In genomic region chr11:2694495-2694894, GRCh38 we compare ENCODE assay signal across 32 cellular contexts. TPM values are rescaled to one million over a fixed set of nuclear protein-coding genes. Genes with fewer than 3 reads are reported as not detected.
A peak's percentile ranks its signal among the peaks of the same experiment; 100 is the strongest.
DNase-seq lines count a peak whose midpoint lies in the region; ATAC-seq and TF ChIP-seq lines count a peak whose summit lies in the region.
"Had no signal": no experiment of that assay in that cellular context is flagged by ENCODE, and none has a peak within 500 bp of the region (broad histone marks: within the 10 kb centered on the region; RNA-seq: fewer than 3 reads in every experiment).

No MANE protein-coding gene starts in this region.

- intact Hi-C loops in activated naive CD4-positive, alpha-beta T cell treated with anti-CD3 and anti-CD28 coated beads for 36 hours (cut with micrococcal nuclease): loop anchor here (10.0 kb wide), 1 partner anchor 250 kb away; the partner anchor contains the start of genes KCNQ1 and TRPM5
- intact Hi-C loops in esophagus muscularis mucosa (cut with DNase I): no loop called here

- H3K4me2 ChIP-seq in BLaER1: peak overlapping the region; percentile 84

- peaks cover 100% of the 10 kb centered on the region for H4K20me1 ChIP-seq in BLaER1

- H3K4me1 Mint-ChIP-seq in brain (peaks cover 90% of the 10 kb centered on the region), mesothelial cell of epicardium (peaks cover 81% of the 10 kb centered on the region)
- peaks cover 8% of the 10 kb centered on the region for H3K4me1 Mint-ChIP-seq in activated naive CD4-positive, alpha-beta T cell treated with anti-CD3 and anti-CD28 coated beads for 36 hours (ENCODE audit: low read depth)
- H3K4me1 Mint-ChIP-seq in natural killer cell treated with Interleukin-12 subunit alpha and Interleukin-12 subunit beta and Interleukin-15 and Interleukin-18, amount 100 ng/mL, for 72 hours (ENCODE audit: low read depth in 2 of 2): peaks cover 10 to 11% of the 10 kb centered on the region in 2 donors

- H3K4me3 ChIP-seq in BLaER1 (peak overlapping the region; percentile 11; the same call in 1 of the 2 replicates), HUES64 (ENCODE audit: low read length) (no peak overlapping the region), esophagus muscularis mucosa (no peak overlapping the region)
- H3K4me3 ChIP-seq: ascending aorta, Peyer's patch, right atrium auricular region, SJCRH30, testis, uterus had no signal

- H3K36me3 ChIP-seq in BLaER1: no peaks in the 10 kb centered on the region
- H3K36me3 ChIP-seq in HUES64 (ENCODE audit: insufficient read depth, low read length): no peaks in the 10 kb centered on the region
- no peaks in the 10 kb centered on the region for H3K36me3 ChIP-seq in esophagus muscularis mucosa
- H3K36me3 ChIP-seq: ascending aorta, Peyer's patch, right atrium auricular region, uterus had no signal

- no peak for TF ChIP-seq POLR2A in esophagus muscularis mucosa (IDR thresholded peaks at IDR 0.05; ENCODE audit: low read depth)

- H3K9me3 ChIP-seq in BLaER1: peaks cover 13% of the 10 kb centered on the region
- no peaks in the 10 kb centered on the region for H3K9me3 ChIP-seq in HUES64 (ENCODE audit: insufficient read depth, low read depth, low read length)
- H3K9me3 ChIP-seq in esophagus muscularis mucosa: no peaks in the 10 kb centered on the region
- H3K9me3 ChIP-seq: ascending aorta, Peyer's patch, right atrium auricular region, SJCRH30, testis, uterus had no signal

- CTCF ChIA-PET in activated naive CD4-positive, alpha-beta T cell treated with anti-CD3 and anti-CD28 coated beads for 36 hours (lab: Charles Lee): interaction anchor here (1.5 kb wide), 1 partner anchor 11 kb away, joined by 5 read pairs; no protein-coding TSS in a partner anchor

- H3K4me1 ChIP-seq in BLaER1 (peaks cover 93% of the 10 kb centered on the region), HUES64 (ENCODE audit: insufficient read depth, low read length) (peaks cover 76% of the 10 kb centered on the region), esophagus muscularis mucosa (peaks cover 30 to 78% (median 73%) of the 10 kb centered on the region in 4 donors)
- H3K4me1 ChIP-seq: ascending aorta, parathyroid adenoma, testis, uterus had no signal

- TF ChIP-seq EP300 in esophagus muscularis mucosa (IDR thresholded peaks at IDR 0.05): no peak

- peaks cover 41% of the 10 kb centered on the region for H3K36me3 Mint-ChIP-seq in brain
- peaks cover 4% of the 10 kb centered on the region for H3K36me3 Mint-ChIP-seq in mesothelial cell of epicardium
- no peaks in the 10 kb centered on the region for H3K36me3 Mint-ChIP-seq in activated naive CD4-positive, alpha-beta T cell treated with anti-CD3 and anti-CD28 coated beads for 36 hours (ENCODE audit: low read depth)
- H3K36me3 Mint-ChIP-seq in natural killer cell treated with Interleukin-12 subunit alpha and Interleukin-12 subunit beta and Interleukin-15 and Interleukin-18, amount 100 ng/mL, for 72 hours: no peaks in the 10 kb centered on the region

- WGBS in HUES64: 86% methylated on average over 7 of the region's 7 CpGs
- 75% methylated on average over 7 of the region's 7 CpGs for WGBS in esophagus muscularis mucosa

- TF ChIP-seq CTCF in brain (conservative IDR thresholded peaks at IDR 0.05) (no peak), mesothelial cell of epicardium (IDR thresholded peaks at IDR 0.05; ENCODE audit: unreplicated experiment) (no peak), esophagus muscularis mucosa (IDR thresholded peaks at IDR 0.05) (no peak)

- H3K9me3 Mint-ChIP-seq in brain: peaks cover 0 to 14% (median 10%) of the 10 kb centered on the region in 5 experiments
- H3K9me3 Mint-ChIP-seq in mesothelial cell of epicardium: no peaks in the 10 kb centered on the region
- no peaks in the 10 kb centered on the region for H3K9me3 Mint-ChIP-seq in activated naive CD4-positive, alpha-beta T cell treated with anti-CD3 and anti-CD28 coated beads for 36 hours
- no peaks in the 10 kb centered on the region for H3K9me3 Mint-ChIP-seq in natural killer cell treated with Interleukin-12 subunit alpha and Interleukin-12 subunit beta and Interleukin-15 and Interleukin-18, amount 100 ng/mL, for 72 hours
- H3K9me3 Mint-ChIP-seq: activated naive CD8-positive, alpha-beta T cell treated with anti-CD3 and anti-CD28 coated beads for 36 hours; activated T-helper 17 cell treated with anti-CD3 and anti-CD28 coated beads, Interleukin-2, amount 50 U/mL, for 72 hours; dendritic cell treated with granulocyte-macrophage colony-stimulating factor and Interleukin-4, amounts not matched to agents 40 ng/mL and 50 ng/mL, for 4 days had no signal

- ATAC-seq in natural killer cell treated with Interleukin-12 subunit alpha and Interleukin-12 subunit beta and Interleukin-15 and Interleukin-18, amount 100 ng/mL, for 72 hours: no peak
- ATAC-seq: activated T-helper 17 cell treated with anti-CD3 and anti-CD28 coated beads, Interleukin-2, amount 50 U/mL, for 72 hours; left colon; naive thymus-derived CD4-positive, alpha-beta T cell; T-helper 17 cell had no signal

- H3K27ac ChIP-seq in BLaER1 (peak overlapping the region; percentile 19; the same call in 1 of the 2 replicates), HUES64 (ENCODE audit: low read depth, low read length) (peak overlapping the region; percentile 97; the same call in 1 of the 2 replicates), esophagus muscularis mucosa (replicated peaks in 1 of 4) (no peak overlapping the region)
- H3K27ac ChIP-seq: ascending aorta, HL-60, parathyroid adenoma, Peyer's patch, right atrium auricular region, SJCRH30, testis, uterus, WERI-Rb-1 had no signal

- H3K9ac ChIP-seq in BLaER1 (no peak overlapping the region), HUES64 (ENCODE audit: low read depth, low read length) (no peak overlapping the region)
- H3K9ac ChIP-seq: parathyroid adenoma had no signal

- H3K27me3 Mint-ChIP-seq in brain: peaks cover 70% of the 10 kb centered on the region
- no peaks in the 10 kb centered on the region for H3K27me3 Mint-ChIP-seq in mesothelial cell of epicardium (ENCODE audit: low read depth)
- no peaks in the 10 kb centered on the region for H3K27me3 Mint-ChIP-seq in activated naive CD4-positive, alpha-beta T cell treated with anti-CD3 and anti-CD28 coated beads for 36 hours (ENCODE audit: low read depth)
- H3K27me3 Mint-ChIP-seq in natural killer cell treated with Interleukin-12 subunit alpha and Interleukin-12 subunit beta and Interleukin-15 and Interleukin-18, amount 100 ng/mL, for 72 hours: no peaks in the 10 kb centered on the region
- H3K27me3 Mint-ChIP-seq: activated T-helper 17 cell treated with anti-CD3 and anti-CD28 coated beads, Interleukin-2, amount 50 U/mL, for 72 hours had no signal

- H3K27me3 ChIP-seq in BLaER1 (no peaks in the 10 kb centered on the region), HUES64 (ENCODE audit: insufficient read depth, low read length) (peaks cover 36% of the 10 kb centered on the region; the same call in 1 of the 2 replicates), esophagus muscularis mucosa (no peaks in the 10 kb centered on the region)
- H3K27me3 ChIP-seq: ascending aorta, Peyer's patch, right atrium auricular region, SJCRH30, testis, uterus had no signal

- H3K4me3 Mint-ChIP-seq in brain: peak overlapping the region; percentile 4 to 87 (median 46)
- H3K4me3 Mint-ChIP-seq in mesothelial cell of epicardium: peak overlapping the region; percentile 15
- H3K4me3 Mint-ChIP-seq in activated naive CD4-positive, alpha-beta T cell treated with anti-CD3 and anti-CD28 coated beads for 36 hours: no peak overlapping the region
- H3K4me3 Mint-ChIP-seq in natural killer cell treated with Interleukin-12 subunit alpha and Interleukin-12 subunit beta and Interleukin-15 and Interleukin-18, amount 100 ng/mL, for 72 hours: no peak overlapping the region
- H3K4me3 Mint-ChIP-seq: activated naive CD8-positive, alpha-beta T cell treated with anti-CD3 and anti-CD28 coated beads for 36 hours; activated T-helper 17 cell treated with anti-CD3 and anti-CD28 coated beads, Interleukin-2, amount 50 U/mL, for 72 hours; dendritic cell treated with granulocyte-macrophage colony-stimulating factor and Interleukin-4, amounts not matched to agents 40 ng/mL and 50 ng/mL, for 4 days; naive thymus-derived CD4-positive, alpha-beta T cell; T-helper 17 cell had no signal

- peak overlapping the region in 2 of 5 experiments; percentile 7 to 26 for H3K27ac Mint-ChIP-seq in brain
- H3K27ac Mint-ChIP-seq in mesothelial cell of epicardium: no peak overlapping the region
- H3K27ac Mint-ChIP-seq in activated naive CD4-positive, alpha-beta T cell treated with anti-CD3 and anti-CD28 coated beads for 36 hours: no peak overlapping the region
- H3K27ac Mint-ChIP-seq in natural killer cell treated with Interleukin-12 subunit alpha and Interleukin-12 subunit beta and Interleukin-15 and Interleukin-18, amount 100 ng/mL, for 72 hours: no peak overlapping the region
- H3K27ac Mint-ChIP-seq: activated naive CD8-positive, alpha-beta T cell treated with anti-CD3 and anti-CD28 coated beads for 36 hours; activated T-helper 17 cell treated with anti-CD3 and anti-CD28 coated beads, Interleukin-2, amount 50 U/mL, for 72 hours; dendritic cell treated with granulocyte-macrophage colony-stimulating factor and Interleukin-4, amounts not matched to agents 40 ng/mL and 50 ng/mL, for 4 days; naive thymus-derived CD4-positive, alpha-beta T cell had no signal

- DNase-seq in mesothelial cell of epicardium (ENCODE audit: low spot score in 2 of 2, unreplicated experiment in 2 of 2) (no peak), activated gamma-delta T cell (lab: John Stamatoyannopoulos, UW) (no peak), esophagus muscularis mucosa (ENCODE audit: extremely low spot score) (no peak)
- no peak for DNase-seq in activated naive CD4-positive, alpha-beta T cell treated with anti-CD3 and anti-CD28 coated beads for 36 hours
- no peak for DNase-seq in natural killer cell treated with Interleukin-12 subunit alpha and Interleukin-12 subunit beta and Interleukin-15 and Interleukin-18, amount 100 ng/mL, for 72 hours (ENCODE audit: low spot score)
- DNase-seq: activated CD4-positive, alpha-beta T cell treated with anti-CD3 and anti-CD28 coated beads, Interleukin-2, amount 50 U/mL, for 48 hours; activated CD8-positive, alpha-beta memory T cell treated with anti-CD3 and anti-CD28 coated beads, Interleukin-2, amount 50 U/mL, for 48 hours; activated naive CD8-positive, alpha-beta T cell treated with anti-CD3 and anti-CD28 coated beads for 36 hours; caudate nucleus; IMR-90; MM.1S; naive thymus-derived CD4-positive, alpha-beta T cell; NCI-H1417 treated with DMSO at 0.1 percent for 48 hours; NCI-H2107; SJCRH30; stimulated activated CD4-positive, alpha-beta T cell treated with anti-CD3 and anti-CD28 coated beads, Interleukin-4, amount 100 ng/mL, for 24 hours; stimulated activated naive CD4-positive, alpha-beta T cell; T-helper 17 cell; testis had no signal

RNA-seq across cellular contexts. Expression of gene KCNQ1OT1, which starts 5.3 kb away (rescaled TPM):
- 0.15 TPM for polyA plus RNA-seq in HUES64 (2013, experiment 1 of 2)
- 0.19 TPM for polyA plus RNA-seq in HUES64 (2013, experiment 2 of 2)
- 0.02 TPM for polyA plus RNA-seq in brain (ENCODE audit: insufficient read depth, low read depth, low replicate concordance)
- total RNA-seq in mesothelial cell of epicardium: 30.5 to 35.1 TPM (median 31.9 TPM) in 3 replicates
- total RNA-seq in activated naive CD4-positive, alpha-beta T cell treated with anti-CD3 and anti-CD28 coated beads for 36 hours: under 1 TPM; 0.17 to 0.20 TPM
- 1 to 10 TPM in 2 of 4 donors, under 1 TPM in 2; 0.66 to 2.5 (median 1.3) TPM for total RNA-seq in esophagus muscularis mucosa
- total RNA-seq in natural killer cell treated with Interleukin-12 subunit alpha and Interleukin-12 subunit beta and Interleukin-15 and Interleukin-18, amount 100 ng/mL, for 72 hours: 1 to 10 TPM in 1 of 2 donors, under 1 TPM in 1; 0.52 to 1.1 TPM

Comparison
In these comparisons a context has a peak if more than half of its experiments do, and no peak if none do; other contexts are left out.
1. H3K27ac ChIP-seq: peak in BLaER1 (single experiment) and HUES64 (single experiment); none in esophagus muscularis mucosa (0 of 4).
2. H3K4me3 Mint-ChIP-seq: peak in brain (5 of 5) and mesothelial cell of epicardium (single experiment); none in activated naive CD4-positive, alpha-beta T cell treated with anti-CD3 and anti-CD28 coated beads for 36 hours (single experiment) and natural killer cell treated with Interleukin-12 subunit alpha and Interleukin-12 subunit beta and Interleukin-15 and Interleukin-18, amount 100 ng/mL, for 72 hours (single experiment).